ENCODE assay signal across 36 cellular contexts in genomic region chr1:162079023-162079422, GRCh38. TPM values are rescaled to one million over a fixed set of nuclear protein-coding genes. Genes with fewer than 3 reads are reported as not detected.
"Had no signal": no experiment of that assay in that cellular context is flagged by ENCODE, and none has a peak within 500 bp of the region (broad histone marks: within the 10 kb centered on the region; RNA-seq: fewer than 3 reads in every experiment).

No MANE protein-coding gene starts in this region.

- H3K4me1 ChIP-seq: body of pancreas, breast epithelium, colonic mucosa had no signal

- FAIRE-seq: frontal cortex had no signal

- H3K4me1 Mint-ChIP-seq: activated CD4-positive, alpha-beta T cell treated with anti-CD3 and anti-CD28 coated beads for 36 hours; activated CD4-positive, alpha-beta T cell treated with anti-CD3 and anti-CD28 coated beads, Interleukin-2, amount 10 ng/mL, durations not matched to agents 24 days and 14 days; activated CD8-positive, alpha-beta memory T cell treated with anti-CD3 and anti-CD28 coated beads, Interleukin-2, amount 10 ng/mL, durations not matched to agents 7 days and 5 days; activated naive CD4-positive, alpha-beta T cell treated with anti-CD3 and anti-CD28 coated beads, Interleukin-2, amount 50 U/mL, for 24 hours; activated naive CD8-positive, alpha-beta T cell treated with anti-CD3 and anti-CD28 coated beads for 36 hours; activated naive CD8-positive, alpha-beta T cell treated with anti-CD3 and anti-CD28 coated beads, Interleukin-2, amount 50 U/mL, for 24 hours had no signal

- H3K36me3 Mint-ChIP-seq: activated CD8-positive, alpha-beta memory T cell treated with anti-CD3 and anti-CD28 coated beads, Interleukin-2, amount 10 ng/mL, durations not matched to agents 7 days and 5 days; activated naive CD8-positive, alpha-beta T cell treated with anti-CD3 and anti-CD28 coated beads for 36 hours had no signal

- H3K27ac Mint-ChIP-seq: activated CD4-positive, alpha-beta memory T cell treated with anti-CD3 and anti-CD28 coated beads for 36 hours; activated CD4-positive, alpha-beta T cell treated with anti-CD3 and anti-CD28 coated beads for 36 hours; activated CD4-positive, alpha-beta T cell treated with anti-CD3 and anti-CD28 coated beads, Interleukin-2, amount 10 ng/mL, durations not matched to agents 24 days and 14 days; activated CD8-positive, alpha-beta memory T cell treated with anti-CD3 and anti-CD28 coated beads, Interleukin-2, amount 10 ng/mL, durations not matched to agents 7 days and 5 days; activated CD8-positive, alpha-beta T cell treated with anti-CD3 and anti-CD28 coated beads, Interleukin-2, amount 10 ng/mL, durations not matched to agents 7 days and 5 days; activated naive CD4-positive, alpha-beta T cell treated with anti-CD3 and anti-CD28 coated beads for 36 hours; activated naive CD4-positive, alpha-beta T cell treated with anti-CD3 and anti-CD28 coated beads, Interleukin-2, amount 50 U/mL, for 24 hours; activated naive CD8-positive, alpha-beta T cell treated with anti-CD3 and anti-CD28 coated beads for 36 hours; activated naive CD8-positive, alpha-beta T cell treated with anti-CD3 and anti-CD28 coated beads, Interleukin-2, amount 50 U/mL, for 24 hours; activated T-helper 1 cell treated with anti-CD3 and anti-CD28 coated beads, Interleukin-12 subunit alpha, Interleukin-12 subunit beta, Interleukin-2, Interleukin-4 antibody, amounts not matched to agents 30 ng/mL and 10 ng/mL and 1 ng/mL, durations not matched to agents 14 hours and 24 hours and 36 hours; activated T-helper 2 cell treated with anti-CD3 and anti-CD28 coated beads, Interferon-gamma antibody, Interleukin-2, Interleukin-4, amounts not matched to agents 10 μg/mL and 5 μg/mL and 100 μg/mL, durations not matched to agents 14 hours and 24 hours and 36 hours; dendritic cell treated with granulocyte-macrophage colony-stimulating factor and Interleukin-4, amounts not matched to agents 40 ng/mL and 50 ng/mL, for 4 days; endodermal cell had no signal

- H3K27ac ChIP-seq: adrenal gland, body of pancreas, breast epithelium, cardiac muscle cell, colonic mucosa had no signal

- H3K9me3 Mint-ChIP-seq: activated CD4-positive, alpha-beta T cell treated with anti-CD3 and anti-CD28 coated beads, Interleukin-2, amount 10 ng/mL, durations not matched to agents 24 days and 14 days; activated naive CD4-positive, alpha-beta T cell treated with anti-CD3 and anti-CD28 coated beads for 36 hours; activated naive CD4-positive, alpha-beta T cell treated with anti-CD3 and anti-CD28 coated beads, Interleukin-2, amount 50 U/mL, for 24 hours; activated T-helper 1 cell treated with anti-CD3 and anti-CD28 coated beads, Interleukin-12 subunit alpha, Interleukin-12 subunit beta, Interleukin-2, Interleukin-4 antibody, amounts not matched to agents 30 ng/mL and 10 ng/mL and 1 ng/mL, durations not matched to agents 14 hours and 24 hours and 36 hours; activated T-helper 2 cell treated with anti-CD3 and anti-CD28 coated beads, Interferon-gamma antibody, Interleukin-2, Interleukin-4, amounts not matched to agents 10 μg/mL and 5 μg/mL and 100 μg/mL, durations not matched to agents 14 hours and 24 hours and 36 hours; dendritic cell treated with granulocyte-macrophage colony-stimulating factor and Interleukin-4, amounts not matched to agents 40 ng/mL and 50 ng/mL, for 4 days had no signal

- DNase-seq: activated CD4-positive, alpha-beta memory T cell treated with anti-CD3 and anti-CD28 coated beads for 36 hours; activated CD4-positive, alpha-beta T cell treated with anti-CD3 and anti-CD28 coated beads for 36 hours; activated CD4-positive, alpha-beta T cell treated with anti-CD3 and anti-CD28 coated beads, Interleukin-2, amount 10 ng/mL, durations not matched to agents 24 days and 14 days; activated CD4-positive, CD25-positive, alpha-beta regulatory T cell; activated CD4-positive, CD25-positive, alpha-beta regulatory T cell treated with anti-CD3 and anti-CD28 coated beads, Interleukin-2, amount 50 U/mL, for 72 hours; activated CD8-positive, alpha-beta memory T cell treated with anti-CD3 and anti-CD28 coated beads, Interleukin-2, amount 10 ng/mL, durations not matched to agents 7 days and 5 days; activated CD8-positive, alpha-beta memory T cell treated with anti-CD3 and anti-CD28 coated beads, Interleukin-2, amount 50 U/mL, for 4 hours; activated CD8-positive, alpha-beta T cell treated with anti-CD3 and anti-CD28 coated beads, Interleukin-2, amount 10 ng/mL, durations not matched to agents 7 days and 5 days; activated effector memory CD4-positive, alpha-beta T cell treated with anti-CD3 and anti-CD28 coated beads, Interleukin-2, amount 50 U/mL, for 16 hours; activated naive CD4-positive, alpha-beta T cell treated with anti-CD3 and anti-CD28 coated beads for 36 hours; activated naive CD8-positive, alpha-beta T cell treated with anti-CD3 and anti-CD28 coated beads for 36 hours; activated naive CD8-positive, alpha-beta T cell treated with anti-CD3 and anti-CD28 coated beads, Interleukin-2, amount 50 U/mL, for 24 hours; activated T-cell treated with anti-CD3 and anti-CD28 coated beads, Interleukin-2, amount 50 U/mL, for 1 hour; activated T-cell treated with anti-CD3 and anti-CD28 coated beads, Interleukin-2, amount 50 U/mL, for 48 hours; adrenal gland; amygdala; aorta; body of pancreas; central memory CD4-positive, alpha-beta T cell; cerebellar nuclear complex; colonic mucosa; dorsolateral prefrontal cortex; effector memory CD4-positive, alpha-beta T cell; endodermal cell; foreskin fibroblast; T-helper 2 cell had no signal

- H3K4me3 ChIP-seq: adrenal gland, body of pancreas, breast epithelium, cardiac muscle cell, colonic mucosa, dorsolateral prefrontal cortex had no signal

- H3K27me3 ChIP-seq: adrenal gland, body of pancreas, breast epithelium, cardiac muscle cell, colonic mucosa, dorsolateral prefrontal cortex had no signal

- H3K36me3 ChIP-seq: adrenal gland, breast epithelium, cardiac muscle cell, colonic mucosa had no signal

- H3K9me3 ChIP-seq: adrenal gland, body of pancreas, colonic mucosa had no signal

- ATAC-seq: activated CD4-positive, alpha-beta T cell treated with anti-CD3 and anti-CD28 coated beads for 36 hours; activated CD8-positive, alpha-beta memory T cell treated with anti-CD3 and anti-CD28 coated beads, Interleukin-2, amount 10 ng/mL, durations not matched to agents 7 days and 5 days; activated CD8-positive, alpha-beta T cell treated with anti-CD3 and anti-CD28 coated beads, Interleukin-2, amount 10 ng/mL, durations not matched to agents 7 days and 5 days; activated naive CD8-positive, alpha-beta T cell treated with anti-CD3 and anti-CD28 coated beads, Interleukin-2, amount 50 U/mL, for 24 hours; body of pancreas; esophagus mucosa had no signal

- H3K4me3 Mint-ChIP-seq: activated CD4-positive, alpha-beta memory T cell treated with anti-CD3 and anti-CD28 coated beads for 36 hours; activated CD4-positive, alpha-beta T cell treated with anti-CD3 and anti-CD28 coated beads for 36 hours; activated CD4-positive, alpha-beta T cell treated with anti-CD3 and anti-CD28 coated beads, Interleukin-2, amount 10 ng/mL, durations not matched to agents 24 days and 14 days; activated CD8-positive, alpha-beta memory T cell treated with anti-CD3 and anti-CD28 coated beads, Interleukin-2, amount 10 ng/mL, durations not matched to agents 7 days and 5 days; activated CD8-positive, alpha-beta T cell treated with anti-CD3 and anti-CD28 coated beads, Interleukin-2, amount 10 ng/mL, durations not matched to agents 7 days and 5 days; activated naive CD4-positive, alpha-beta T cell treated with anti-CD3 and anti-CD28 coated beads for 36 hours; activated naive CD4-positive, alpha-beta T cell treated with anti-CD3 and anti-CD28 coated beads, Interleukin-2, amount 50 U/mL, for 24 hours; activated naive CD8-positive, alpha-beta T cell treated with anti-CD3 and anti-CD28 coated beads for 36 hours; activated naive CD8-positive, alpha-beta T cell treated with anti-CD3 and anti-CD28 coated beads, Interleukin-2, amount 50 U/mL, for 24 hours; activated T-helper 1 cell treated with anti-CD3 and anti-CD28 coated beads, Interleukin-12 subunit alpha, Interleukin-12 subunit beta, Interleukin-2, Interleukin-4 antibody, amounts not matched to agents 30 ng/mL and 10 ng/mL and 1 ng/mL, durations not matched to agents 14 hours and 24 hours and 36 hours; dendritic cell treated with granulocyte-macrophage colony-stimulating factor and Interleukin-4, amounts not matched to agents 40 ng/mL and 50 ng/mL, for 4 days; endodermal cell had no signal

RNA-seq across cellular contexts. Expression of gene NOS1AP, which starts 9.5 kb away (rescaled TPM):
- total RNA-seq: activated CD4-positive, alpha-beta T cell treated with anti-CD3 and anti-CD28 coated beads, Interleukin-2, amount 10 ng/mL, durations not matched to agents 24 days and 14 days; activated CD8-positive, alpha-beta memory T cell treated with anti-CD3 and anti-CD28 coated beads, Interleukin-2, amount 10 ng/mL, durations not matched to agents 7 days and 5 days; activated CD8-positive, alpha-beta T cell treated with anti-CD3 and anti-CD28 coated beads, Interleukin-2, amount 10 ng/mL, durations not matched to agents 7 days and 5 days; activated T-helper 2 cell treated with anti-CD3 and anti-CD28 coated beads, Interferon-gamma antibody, Interleukin-2, Interleukin-4, amounts not matched to agents 10 μg/mL and 5 μg/mL and 100 μg/mL, durations not matched to agents 14 hours and 24 hours and 36 hours; T-helper 1 cell treated with Interleukin-12 subunit alpha and Interleukin-12 subunit beta and Interleukin-4 antibody, amounts not matched to agents 30 ng/mL and 1 ng/mL, for 36 hours had no signal

RNA-seq across cellular contexts. Expression of gene OLFML2B, which starts 55.4 kb away (rescaled TPM):
- total RNA-seq: activated CD4-positive, alpha-beta memory T cell treated with anti-CD3 and anti-CD28 coated beads for 36 hours; activated CD4-positive, alpha-beta T cell treated with anti-CD3 and anti-CD28 coated beads, Interleukin-2, amount 10 ng/mL, durations not matched to agents 24 days and 14 days; activated CD8-positive, alpha-beta memory T cell treated with anti-CD3 and anti-CD28 coated beads for 36 hours; activated CD8-positive, alpha-beta memory T cell treated with anti-CD3 and anti-CD28 coated beads, Interleukin-2, amount 10 ng/mL, durations not matched to agents 7 days and 5 days; activated CD8-positive, alpha-beta T cell treated with anti-CD3 and anti-CD28 coated beads, Interleukin-2, amount 10 ng/mL, durations not matched to agents 7 days and 5 days; activated T-helper 1 cell treated with anti-CD3 and anti-CD28 coated beads, Interleukin-12 subunit alpha, Interleukin-12 subunit beta, Interleukin-2, Interleukin-4 antibody, amounts not matched to agents 30 ng/mL and 10 ng/mL and 1 ng/mL, durations not matched to agents 14 hours and 24 hours and 36 hours; activated T-helper 2 cell treated with anti-CD3 and anti-CD28 coated beads, Interferon-gamma antibody, Interleukin-2, Interleukin-4, amounts not matched to agents 10 μg/mL and 5 μg/mL and 100 μg/mL, durations not matched to agents 14 hours and 24 hours and 36 hours; T-helper 1 cell treated with Interleukin-12 subunit alpha and Interleukin-12 subunit beta and Interleukin-4 antibody, amounts not matched to agents 30 ng/mL and 1 ng/mL, for 36 hours had no signal
